Comparison of ENCODE assay signal across 10 cellular contexts in genomic region chr1:176466514-176466913, GRCh38. TPM values are rescaled to one million over a fixed set of nuclear protein-coding genes. Genes with fewer than 3 reads are reported as not detected.
A peak's percentile ranks its signal among the peaks of the same experiment; 100 is the strongest.
DNase-seq lines count a peak whose midpoint lies in the region; TF ChIP-seq lines count a peak whose summit lies in the region.
"Had no signal": no experiment of that assay in that cellular context is flagged by ENCODE, and none has a peak within 500 bp of the region (broad histone marks: within the 10 kb centered on the region; RNA-seq: fewer than 3 reads in every experiment).

No MANE protein-coding gene starts in this region.

- H3K23ac ChIP-seq in neuronal stem cell (ENCODE audit: low read depth, low read length, poor library complexity) = no peak overlapping the region

- H3K4me2 ChIP-seq in neuronal stem cell (ENCODE audit: insufficient read depth, low read length, poor library complexity, severe bottlenecking) = no peak overlapping the region

- TF ChIP-seq CTCF in AG04450 (IDR thresholded peaks at IDR 0.05; ENCODE audit: low read depth, low read length) (peak; percentile 35; the same call in 1 of the 2 replicates), GM13977 (IDR thresholded peaks at IDR 0.05; ENCODE audit: extremely low read depth, insufficient read depth, missing control alignments) (peak; percentile 40), fibroblast of the aortic adventitia (IDR thresholded peaks at IDR 0.05; ENCODE audit: insufficient read depth, low read length) (peak; percentile 16)

- DNase-seq in AG04450 (ENCODE audit: low read depth, low spot score) (no peak), GM13977 (ENCODE audit: low spot score) (peak; percentile 5), NCI-H526 treated with DMSO at 0.1 percent for 48 hours (lab: John Stamatoyannopoulos, UW) (peak; percentile 57), fibroblast of the aortic adventitia (ENCODE audit: low read depth) (peak; percentile 2), SKM-1 treated with dmso at 0.1 percent for 144 hours (lab: John Stamatoyannopoulos, UW; ENCODE audit: unreplicated experiment) (no peak), NCI-H345 (lab: John Stamatoyannopoulos, UW) (no peak), NCI-H774 (lab: John Stamatoyannopoulos, UW) (no peak), neuronal stem cell (ENCODE audit: low spot score) (no peak)
- DNase-seq: NCI-H2029; stimulated activated CD4-positive, alpha-beta T cell treated with anti-CD3 and anti-CD28 coated beads, Interleukin-2, amount 100 ng/mL, for 48 hours had no signal

- no peaks in the 10 kb centered on the region for H3K9me3 ChIP-seq in AG04450 (ENCODE audit: control insufficient read depth, insufficient read depth, low read length)
- no peaks in the 10 kb centered on the region for H3K9me3 ChIP-seq in neuronal stem cell (replicated peaks in 1 of 2; ENCODE audit: control insufficient read depth in 2 of 2, insufficient read depth in 1 of 2, low read depth in 1 of 2, low read length in 2 of 2)

- H4K91ac ChIP-seq in neuronal stem cell (ENCODE audit: low read depth, low read length, poor library complexity) = no peak overlapping the region

- no peak overlapping the region for H2AK5ac ChIP-seq in neuronal stem cell (ENCODE audit: low read depth, low read length)

- H3K4me3 ChIP-seq in AG04450 (ENCODE audit: low read depth, low read length) (no peak overlapping the region), fibroblast of the aortic adventitia (ENCODE audit: low read depth, low read length) (no peak overlapping the region), neuronal stem cell (ENCODE audit: low read length in 2 of 2) (no peak overlapping the region)

- H4K8ac ChIP-seq in neuronal stem cell (ENCODE audit: low read depth, low read length) = no peak overlapping the region

- POLR2A ChIA-PET in AG04450 (lab: Yijun Ruan, JAX) = no interaction called here

- H3K27ac ChIP-seq in AG04450 (ENCODE audit: low read depth, low read length) (no peak overlapping the region), neuronal stem cell (replicated peaks; ENCODE audit: low read length) (no peak overlapping the region)

- no peak overlapping the region for H2AFZ ChIP-seq in neuronal stem cell (ENCODE audit: low read length)

- no peaks in the 10 kb centered on the region for H3K36me3 ChIP-seq in neuronal stem cell (replicated peaks in 1 of 2; ENCODE audit: control insufficient read depth in 2 of 2, insufficient read depth in 2 of 2, low read length in 2 of 2)

- H2BK15ac ChIP-seq in neuronal stem cell (ENCODE audit: low read length) = no peak overlapping the region

- no peak overlapping the region for H2BK120ac ChIP-seq in neuronal stem cell (ENCODE audit: low read depth, low read length)

- H2BK5ac ChIP-seq in neuronal stem cell (ENCODE audit: low read length) = no peak overlapping the region

- in situ Hi-C loops in GM13977 (cut with MboI; ENCODE audit: low pct_unique_long_range_greater_than_20kb, low sequenced_read_pairs, unreplicated experiment) = no loop called here

- H3K9ac ChIP-seq in neuronal stem cell (ENCODE audit: low read depth, low read length, poor library complexity) = no peak overlapping the region

- WGBS in neuronal stem cell (ENCODE audit: extremely low coverage in 2 of 2, insufficient read length in 2 of 2, insufficient replicate concordance in 1 of 2), 2 donors = no CpG with 5 or more reads among the region's 3 CpGs

- H2BK12ac ChIP-seq in neuronal stem cell (ENCODE audit: low read length) = no peak overlapping the region

- H3K14ac ChIP-seq in neuronal stem cell (ENCODE audit: low read length) = no peak overlapping the region

- H3K4ac ChIP-seq in neuronal stem cell (ENCODE audit: low read length) = no peak overlapping the region

- CTCF ChIA-PET in AG04450 (lab: Charles Lee) = no interaction called here

- H3K27me3 ChIP-seq in AG04450 (ENCODE audit: control insufficient read depth, insufficient read depth, low read length) (no peaks in the 10 kb centered on the region), neuronal stem cell (ENCODE audit: control insufficient read depth in 3 of 3, insufficient read depth in 3 of 3, low read depth in 1 of 3, low read length in 3 of 3) (no peaks in the 10 kb centered on the region)

- H3K4me1 ChIP-seq in neuronal stem cell (ENCODE audit: control insufficient read depth in 2 of 2, insufficient read depth in 1 of 2, low read depth in 1 of 2, low read length in 2 of 2) = no peaks in the 10 kb centered on the region

- no peak overlapping the region for H3K18ac ChIP-seq in neuronal stem cell (ENCODE audit: low read length)

- H3K79me1 ChIP-seq in neuronal stem cell (ENCODE audit: low read depth, low read length) = no peaks in the 10 kb centered on the region

RNA-seq across cellular contexts. Expression of gene PAPPA2, which starts 3.5 kb away (rescaled TPM):
- 0.16 and 0.29 TPM in 2 replicates for polyA plus RNA-seq in AG04450 (2011; rRNA removed)
- polyA minus RNA-seq in AG04450 (2011; rRNA and poly(A)+ RNA removed) = 0.35 and 0.55 TPM in 2 replicates
- total RNA-seq in fibroblast of the aortic adventitia (ENCODE audit: low replicate concordance) = 7.0 and 15.9 TPM in 2 replicates
- 0.42 TPM for polyA plus RNA-seq in neuronal stem cell (2013, experiment 1 of 2)
- 0.28 TPM for polyA plus RNA-seq in neuronal stem cell (2013, experiment 2 of 2)

Comparison
In these comparisons a context has a peak if more than half of its experiments do, and no peak if none do; other contexts are left out.
1. DNase-seq: peak in GM13977 (single experiment), NCI-H526 treated with DMSO at 0.1 percent for 48 hours (single experiment) and fibroblast of the aortic adventitia (single experiment); none in AG04450 (single experiment), SKM-1 treated with dmso at 0.1 percent for 144 hours (single experiment), NCI-H345 (single experiment), NCI-H774 (single experiment) and neuronal stem cell (single experiment).
2. Peak in every context shown above with its lines, with median percentiles within 50 percentile points of each other: CTCF ChIP-seq.